Comparison of ENCODE assay signal across 10 cellular contexts in genomic region chr14:101861464-101861863, GRCh38.
"Had no signal": no experiment of that assay in that cellular context is flagged by ENCODE, and none has a peak within 500 bp of the region (broad histone marks: within the 10 kb centered on the region; RNA-seq: fewer than 3 reads in every experiment).

No MANE protein-coding gene starts in this region.

- H3K27me3 ChIP-seq: suprapubic skin, upper lobe of left lung had no signal

- H3K4me3 Mint-ChIP-seq: central memory CD8-positive, alpha-beta T cell; effector memory CD8-positive, alpha-beta T cell; stimulated activated memory B cell treated with anti-CD40 and anti-IgM and Interleukin-4, amounts not matched to agents 10 μg/mL and 1 μg/mL and 100 μg/mL, for 72 hours; WTC11 had no signal

- H3K9me3 ChIP-seq: suprapubic skin, upper lobe of left lung had no signal

- H3K27ac ChIP-seq: skin epidermis, suprapubic skin had no signal

- DNase-seq: activated CD4-positive, alpha-beta T cell treated with anti-CD3 and anti-CD28 coated beads for 48 hours; activated gamma-delta T cell treated with Interleukin-2 at 50 U/mL for 16 hours; cortex of kidney; effector memory CD8-positive, alpha-beta T cell; upper lobe of left lung had no signal

- H3K9me3 Mint-ChIP-seq: central memory CD8-positive, alpha-beta T cell; effector memory CD8-positive, alpha-beta T cell; stimulated activated memory B cell treated with anti-CD40 and anti-IgM and Interleukin-4, amounts not matched to agents 10 μg/mL and 1 μg/mL and 100 μg/mL, for 72 hours; WTC11 had no signal

- H3K27ac Mint-ChIP-seq: stimulated activated memory B cell treated with anti-CD40 and anti-IgM and Interleukin-4, amounts not matched to agents 10 μg/mL and 1 μg/mL and 100 μg/mL, for 72 hours; WTC11 had no signal

- H3K4me1 Mint-ChIP-seq: WTC11 had no signal

- H3K4me3 ChIP-seq: skin epidermis, suprapubic skin, upper lobe of left lung had no signal

- ATAC-seq: effector memory CD8-positive, alpha-beta T cell; stimulated activated memory B cell treated with anti-CD40 and anti-IgM and Interleukin-4, amounts not matched to agents 10 μg/mL and 1 μg/mL and 100 μg/mL, for 72 hours; WTC11 had no signal

- H3K27me3 Mint-ChIP-seq: central memory CD8-positive, alpha-beta T cell; effector memory CD8-positive, alpha-beta T cell; stimulated activated memory B cell treated with anti-CD40 and anti-IgM and Interleukin-4, amounts not matched to agents 10 μg/mL and 1 μg/mL and 100 μg/mL, for 72 hours had no signal
